In the genomic region with DNA sequence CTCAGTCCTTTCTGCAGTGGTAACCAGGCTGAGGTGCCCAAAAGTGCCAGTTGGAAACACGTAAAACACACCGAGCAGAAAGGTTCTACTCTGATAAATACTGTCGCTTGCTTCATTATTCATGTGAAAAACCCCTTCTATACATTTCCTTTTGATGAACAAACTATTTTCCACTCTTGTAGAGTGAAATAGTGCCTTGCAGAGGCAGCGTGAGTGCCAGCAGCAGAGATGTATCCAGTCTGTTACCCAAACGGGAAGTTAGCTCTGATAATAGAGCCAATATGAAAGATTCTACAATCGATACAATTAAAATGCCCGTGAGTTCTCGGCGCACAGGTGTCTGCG, we compare ENCODE assay signal across 11 cellular contexts. TPM values are rescaled to one million over a fixed set of nuclear protein-coding genes. Genes with fewer than 3 reads are reported as not detected.
DNase-seq lines count a peak whose midpoint lies in the region; ATAC-seq, FAIRE-seq and TF ChIP-seq lines count a peak whose summit lies in the region.
"Had no signal": no experiment of that assay in that cellular context is flagged by ENCODE, and none has a peak within 500 bp of the region (broad histone marks: within the 10 kb centered on the region; RNA-seq: fewer than 3 reads in every experiment).

No MANE protein-coding gene starts in this region.

- peak overlapping the region; percentile 43 to 54; a peak in 2 of 4 replicates for H3K4me3 ChIP-seq in SK-N-SH (ENCODE audit: low read depth in 2 of 2, low read length in 1 of 2)
- peak overlapping the region in 1 of 3 experiments; percentile 46 for H3K4me3 ChIP-seq in keratinocyte (ENCODE audit: control insufficient read depth in 2 of 3, extremely low read depth in 1 of 3, insufficient read depth in 2 of 3, low read depth in 1 of 3, low read length in 3 of 3)

- H3K27me3 Mint-ChIP-seq in activated naive CD8-positive, alpha-beta T cell, result peaks cover 26% of the 10 kb centered on the region
- H3K27me3 Mint-ChIP-seq in stimulated activated memory B cell treated with anti-CD40 and anti-IgM and Interleukin-4, amounts not matched to agents 10 μg/mL and 1 μg/mL and 100 μg/mL, for 72 hours, result peaks cover 79% of the 10 kb centered on the region

- H3K9ac ChIP-seq in SK-N-SH, result no peak overlapping the region
- no peak overlapping the region for H3K9ac ChIP-seq in keratinocyte (ENCODE audit: control insufficient read depth, extremely low read depth, insufficient read depth, low read length)

- H3K27me3 ChIP-seq in SK-N-SH (ENCODE audit: insufficient read depth), result peaks cover 6% of the 10 kb centered on the region; the same call in 1 of the 2 replicates
- H3K27me3 ChIP-seq in keratinocyte (ENCODE audit: control insufficient read depth, extremely low read depth, insufficient read depth, low read length), result peaks cover 52% of the 10 kb centered on the region

- ATAC-seq in SK-N-SH treated with all-trans-retinoic acid at 6 μM for 48 hours (no peak), GM19452 (IDR thresholded peaks at IDR 0.05; ENCODE audit: unreplicated experiment) (no peak)
- ATAC-seq in stimulated activated memory B cell treated with anti-CD40 and anti-IgM and Interleukin-4, amounts not matched to agents 10 μg/mL and 1 μg/mL and 100 μg/mL, for 72 hours, result no peak

- FAIRE-seq in keratinocyte (lab: Jason Lieb, UNC), result no peak

- 82% methylated on average over 10 of the region's 10 CpGs for WGBS in SK-N-SH (ENCODE audit: low lambda C conversion rate)

- H3K27ac Mint-ChIP-seq in activated naive CD8-positive, alpha-beta T cell, result peak overlapping the region; percentile 47
- H3K27ac Mint-ChIP-seq in stimulated activated memory B cell treated with anti-CD40 and anti-IgM and Interleukin-4, amounts not matched to agents 10 μg/mL and 1 μg/mL and 100 μg/mL, for 72 hours, result peak overlapping the region; percentile 17

- TF ChIP-seq RAD21 in SK-N-SH (IDR thresholded peaks at IDR 0.05; ENCODE audit: low read length), result no peak

- H3K36me3 ChIP-seq in SK-N-SH (replicated peaks in 1 of 2; ENCODE audit: control insufficient read depth in 1 of 2, insufficient read depth in 2 of 2, low read length in 1 of 2) (no peaks in the 10 kb centered on the region), keratinocyte (ENCODE audit: control insufficient read depth in 2 of 2, extremely low read depth in 1 of 2, insufficient read depth in 2 of 2, low read length in 2 of 2) (no peaks in the 10 kb centered on the region)

- POLR2A ChIA-PET in SK-N-SH (lab: Yijun Ruan, JAX), result no interaction called here

- H3K9me2 ChIP-seq in SK-N-SH, result no peaks in the 10 kb centered on the region

- peaks cover 2% of the 10 kb centered on the region for H3K36me3 Mint-ChIP-seq in activated naive CD8-positive, alpha-beta T cell
- H3K36me3 Mint-ChIP-seq in stimulated activated memory B cell treated with anti-CD40 and anti-IgM and Interleukin-4, amounts not matched to agents 10 μg/mL and 1 μg/mL and 100 μg/mL, for 72 hours, result no peaks in the 10 kb centered on the region

- H3K4me3 Mint-ChIP-seq in activated naive CD8-positive, alpha-beta T cell, result peak overlapping the region; percentile 91
- H3K4me3 Mint-ChIP-seq in stimulated activated memory B cell treated with anti-CD40 and anti-IgM and Interleukin-4, amounts not matched to agents 10 μg/mL and 1 μg/mL and 100 μg/mL, for 72 hours, result peak overlapping the region; percentile 83

- peaks cover 4 to 13% of the 10 kb centered on the region in 2 experiments; a peak in 2 of 4 replicates for H3K4me1 ChIP-seq in SK-N-SH (ENCODE audit: control insufficient read depth in 1 of 2, insufficient read depth in 2 of 2, low read depth in 1 of 2, low read length in 1 of 2)
- H3K4me1 ChIP-seq in keratinocyte (ENCODE audit: control insufficient read depth, extremely low read depth, insufficient read depth, low read length), result no peaks in the 10 kb centered on the region

- CTCF ChIA-PET in SK-N-SH (lab: Yijun Ruan, JAX), result interaction anchor here (1.0 to 1.5 kb wide), 3 partner anchors 18 to 43 kb away, joined by 3 to 4 read pairs (median 3); no protein-coding TSS in a partner anchor

- peaks cover 9% of the 10 kb centered on the region for H3K4me1 Mint-ChIP-seq in activated naive CD8-positive, alpha-beta T cell (ENCODE audit: low read depth)
- H3K4me1 Mint-ChIP-seq in stimulated activated memory B cell treated with anti-CD40 and anti-IgM and Interleukin-4, amounts not matched to agents 10 μg/mL and 1 μg/mL and 100 μg/mL, for 72 hours, result peaks cover 13% of the 10 kb centered on the region

- no peak for DNase-seq in SK-N-SH
- DNase-seq in keratinocyte (ENCODE audit: low read depth, low spot score), result no peak
- no peak for DNase-seq in ACHN
- DNase-seq in DMS153 (lab: John Stamatoyannopoulos, UW), result no peak
- DNase-seq: amniotic stem cell; NCI-H526; stimulated activated CD4-positive, alpha-beta T cell treated with anti-CD3 and anti-CD28 coated beads, Interleukin-15, amount 100 ng/mL, for 24 hours had no signal

- in situ Hi-C loops in ACHN (cut with HindIII; ENCODE audit: low pct_ligation_motif_present, low pct_unique_long_range_greater_than_20kb, low sequenced_read_pairs), result no loop called here

- no peaks in the 10 kb centered on the region for H3K9me3 Mint-ChIP-seq in activated naive CD8-positive, alpha-beta T cell (ENCODE audit: low read depth)
- no peaks in the 10 kb centered on the region for H3K9me3 Mint-ChIP-seq in stimulated activated memory B cell treated with anti-CD40 and anti-IgM and Interleukin-4, amounts not matched to agents 10 μg/mL and 1 μg/mL and 100 μg/mL, for 72 hours

- no peak overlapping the region for H3K27ac ChIP-seq in SK-N-SH (ENCODE audit: low read depth in 2 of 2, low read length in 1 of 2)
- no peak overlapping the region for H3K27ac ChIP-seq in keratinocyte (ENCODE audit: control insufficient read depth, insufficient read depth, low read length)

- H3F3A ChIP-seq in SK-N-SH (replicated peaks; ENCODE audit: insufficient read depth), result peaks cover 4% of the 10 kb centered on the region

- peak overlapping the region; percentile 63; the same call in 1 of the 2 replicates for H3K4me2 ChIP-seq in SK-N-SH
- peak overlapping the region; percentile 87 for H3K4me2 ChIP-seq in keratinocyte (ENCODE audit: control insufficient read depth, extremely low read depth, insufficient read depth, low read depth, low read length)

- H3K9me1 ChIP-seq in keratinocyte (ENCODE audit: control insufficient read depth, extremely low read depth, insufficient read depth, low read length), result no peaks in the 10 kb centered on the region

- H2AFZ ChIP-seq in SK-N-SH (ENCODE audit: low read depth) (no peak overlapping the region), keratinocyte (ENCODE audit: control insufficient read depth, low read length) (no peak overlapping the region)

- dilution Hi-C loops in keratinocyte (cut with MboI; ENCODE audit: extremely low pct_ligation_motif_present, low sequenced_read_pairs), result no loop called here

- no peak for TF ChIP-seq CTCF in SK-N-SH (IDR thresholded peaks at IDR 0.05)
- TF ChIP-seq CTCF in keratinocyte (optimal IDR thresholded peaks at IDR 0.05 in 1 of 3, IDR thresholded peaks at IDR 0.05 in 1 of 3, conservative IDR thresholded peaks at IDR 0.05 in 1 of 3; ENCODE audit: extremely low read depth in 1 of 3, insufficient read depth in 2 of 3, low read length in 3 of 3), result no peak

- no peak for TF ChIP-seq EP300 in SK-N-SH (IDR thresholded peaks at IDR 0.05; ENCODE audit: borderline replicate concordance in 1 of 2, low read depth in 1 of 2, low read length in 1 of 2)

- no peaks in the 10 kb centered on the region for H4K20me1 ChIP-seq in SK-N-SH (ENCODE audit: insufficient read depth)
- no peaks in the 10 kb centered on the region for H4K20me1 ChIP-seq in keratinocyte (ENCODE audit: control insufficient read depth, extremely low read depth, insufficient read depth, low read length)

- no peaks in the 10 kb centered on the region for H3K9me3 ChIP-seq in SK-N-SH
- no peaks in the 10 kb centered on the region for H3K9me3 ChIP-seq in keratinocyte (ENCODE audit: control insufficient read depth, low read depth, low read length)

- no peaks in the 10 kb centered on the region for H3K79me2 ChIP-seq in SK-N-SH (ENCODE audit: insufficient read depth)
- H3K79me2 ChIP-seq in keratinocyte (ENCODE audit: control insufficient read depth, insufficient read depth, low read length), result no peaks in the 10 kb centered on the region

RNA-seq across cellular contexts. Expression of a gene that starts 1.5 kb away (rescaled TPM):
- 0.11 and 0.15 TPM in 2 replicates for polyA plus RNA-seq in SK-N-SH (2012; rRNA removed)
- 0.10 and 0.26 TPM in 2 replicates for polyA plus RNA-seq in SK-N-SH (2012; cell fraction: cytosol; rRNA removed)
- 0.43 and 0.71 TPM in 2 replicates for polyA plus RNA-seq in SK-N-SH (2012; cell fraction: nucleus; rRNA removed)
- 0.12 to 0.18 TPM (median 0.13 TPM) in 3 replicates for polyA plus RNA-seq in keratinocyte
- 0.29 TPM for polyA plus RNA-seq in keratinocyte (2011; ENCODE audit: low read depth)
- 0.06 and 0.16 TPM in 2 replicates for polyA plus RNA-seq in keratinocyte (2011; cell fraction: cytosol; rRNA removed)
- polyA plus RNA-seq in keratinocyte (2011; cell fraction: nucleus; rRNA removed), result 0.24 and 0.40 TPM in 2 replicates
- 0.38 and 0.73 TPM in 2 replicates for polyA plus RNA-seq in keratinocyte (2012; ENCODE audit: low replicate concordance)
- 0.46 to 1.4 TPM (median 0.56 TPM) in 3 replicates for polyA minus RNA-seq in keratinocyte
- 3.3 TPM for polyA minus RNA-seq in keratinocyte (2011; cell fraction: cytosol; rRNA and poly(A)+ RNA removed)
- polyA minus RNA-seq in keratinocyte (2011; cell fraction: nucleus; rRNA and poly(A)+ RNA removed), result 0.62 and 0.84 TPM in 2 replicates

RNA-seq across cellular contexts. Expression of a gene that starts 31.7 kb away (rescaled TPM):
- not detected in 2 replicates for polyA plus RNA-seq in SK-N-SH (2012; rRNA removed)
- polyA plus RNA-seq in SK-N-SH (2012; cell fraction: cytosol; rRNA removed), result not detected in 2 replicates
- polyA plus RNA-seq in SK-N-SH (2012; cell fraction: nucleus; rRNA removed), result not detected in 2 replicates
- polyA plus RNA-seq in keratinocyte, result not detected in 3 replicates
- not detected for polyA plus RNA-seq in keratinocyte (2011; ENCODE audit: low read depth)
- not detected in 2 replicates for polyA plus RNA-seq in keratinocyte (2011; cell fraction: cytosol; rRNA removed)
- polyA plus RNA-seq in keratinocyte (2011; cell fraction: nucleus; rRNA removed), result not detected in 2 replicates
- polyA plus RNA-seq in keratinocyte (2012; ENCODE audit: low replicate concordance), result not detected in 2 replicates
- polyA minus RNA-seq in keratinocyte, result not detected in 3 replicates
- polyA minus RNA-seq in keratinocyte (2011; cell fraction: cytosol; rRNA and poly(A)+ RNA removed), result not detected
- polyA minus RNA-seq in keratinocyte (2011; cell fraction: nucleus; rRNA and poly(A)+ RNA removed), result not detected in 2 replicates

RNA-seq across cellular contexts. Expression of a gene that starts 35.5 kb away (rescaled TPM):
- 137 and 161 TPM in 2 replicates for polyA plus RNA-seq in SK-N-SH (2012; rRNA removed)
- 108 and 143 TPM in 2 replicates for polyA plus RNA-seq in SK-N-SH (2012; cell fraction: cytosol; rRNA removed)
- polyA plus RNA-seq in SK-N-SH (2012; cell fraction: nucleus; rRNA removed), result 139 and 148 TPM in 2 replicates
- polyA plus RNA-seq in keratinocyte, result 177 to 208 TPM (median 200 TPM) in 3 replicates
- polyA plus RNA-seq in keratinocyte (2011; ENCODE audit: low read depth), result 70.9 TPM
- polyA plus RNA-seq in keratinocyte (2011; cell fraction: cytosol; rRNA removed), result 210 and 229 TPM in 2 replicates
- 150 and 178 TPM in 2 replicates for polyA plus RNA-seq in keratinocyte (2011; cell fraction: nucleus; rRNA removed)
- 124 and 144 TPM in 2 replicates for polyA plus RNA-seq in keratinocyte (2012; ENCODE audit: low replicate concordance)
- polyA minus RNA-seq in keratinocyte, result 112 to 135 TPM (median 117 TPM) in 3 replicates
- polyA minus RNA-seq in keratinocyte (2011; cell fraction: cytosol; rRNA and poly(A)+ RNA removed), result 247 TPM
- polyA minus RNA-seq in keratinocyte (2011; cell fraction: nucleus; rRNA and poly(A)+ RNA removed), result 75.1 and 94.8 TPM in 2 replicates
